1 cellular context compared by ENCODE assay signal in genomic region chr2:3361518-3362438, GRCh38.
A peak's percentile ranks its signal among the peaks of the same experiment; 100 is the strongest.
TF ChIP-seq lines count a peak whose summit lies in the region.

No MANE protein-coding gene starts in this region.

TF ChIP-seq in HepG2, 621 proteins besides CTCF, POLR2A, EP300 and RAD21:
- TF ChIP-seq DNMT1 (CRISPR knock-in tag; IDR thresholded peaks at IDR 0.05) (no peak), ZSCAN22 (CRISPR knock-in tag; IDR thresholded peaks at IDR 0.05) (peak; percentile 94)
